9 cellular contexts compared by ENCODE assay signal in genomic region chrX:72105436-72105835, GRCh38. TPM values are rescaled to one million over a fixed set of nuclear protein-coding genes. Genes with fewer than 3 reads are reported as not detected.
A peak's percentile ranks its signal among the peaks of the same experiment; 100 is the strongest.
DNase-seq lines count a peak whose midpoint lies in the region; ATAC-seq and TF ChIP-seq lines count a peak whose summit lies in the region.
"Had no signal": no experiment of that assay in that cellular context is flagged by ENCODE, and none has a peak within 500 bp of the region (broad histone marks: within the 10 kb centered on the region; RNA-seq: fewer than 3 reads in every experiment).

No MANE protein-coding gene starts in this region.

- H3K9me3 Mint-ChIP-seq in activated T-cell treated with anti-CD3 and anti-CD28 coated beads, Interleukin-2, amount 50 U/mL, for 72 hours: no peaks in the 10 kb centered on the region
- H3K9me3 Mint-ChIP-seq in stimulated activated naive B cell treated with anti-CD40 and anti-IgM and Interleukin-4, amounts not matched to agents 10 μg/mL and 1 μg/mL and 100 μg/mL, for 72 hours: no peaks in the 10 kb centered on the region

- H3K4me1 ChIP-seq in suprapubic skin (no peaks in the 10 kb centered on the region), foreskin keratinocyte (no peaks in the 10 kb centered on the region)

- no peak overlapping the region for H3K4me3 ChIP-seq in suprapubic skin

- ATAC-seq in activated T-cell treated with anti-CD3 and anti-CD28 coated beads, Interleukin-2, amount 50 U/mL, for 72 hours (replicated peaks in 1 of 2): peak; percentile 65 to 73
- peak; percentile 42 for ATAC-seq in HG03045 (IDR thresholded peaks at IDR 0.05; ENCODE audit: unreplicated experiment)
- ATAC-seq in stimulated activated naive B cell treated with anti-CD40 and anti-IgM and Interleukin-4, amounts not matched to agents 10 μg/mL and 1 μg/mL and 100 μg/mL, for 72 hours (replicated peaks): peak; percentile 53 to 57
- ATAC-seq in foreskin keratinocyte: no peak
- ATAC-seq: left cardiac atrium had no signal

- no peaks in the 10 kb centered on the region for H3K36me3 ChIP-seq in suprapubic skin

- DNase-seq in activated T-cell treated with anti-CD3 and anti-CD28 coated beads, Interleukin-2, amount 50 U/mL, for 72 hours: peak; percentile 34 to 43
- DNase-seq in activated T-cell treated with anti-CD3 and anti-CD28 coated beads for 4 hours: no peak
- DNase-seq in activated CD4-positive, alpha-beta T cell treated with anti-CD3 and anti-CD28 coated beads for 48 hours: peak; percentile 14
- DNase-seq in stimulated activated naive B cell treated with anti-CD40 and anti-IgM and Interleukin-4, amounts not matched to agents 10 μg/mL and 1 μg/mL and 100 μg/mL, for 72 hours: no peak
- no peak for DNase-seq in DMS153 (lab: John Stamatoyannopoulos, UW)
- no peak for DNase-seq in suprapubic skin (ENCODE audit: low spot score in 2 of 2)
- no peak for DNase-seq in foreskin keratinocyte
- DNase-seq: left cardiac atrium had no signal

- H3K4me3 Mint-ChIP-seq in activated T-cell treated with anti-CD3 and anti-CD28 coated beads, Interleukin-2, amount 50 U/mL, for 72 hours: peak overlapping the region in 1 of 2 donors; percentile 43
- no peak overlapping the region for H3K4me3 Mint-ChIP-seq in stimulated activated naive B cell treated with anti-CD40 and anti-IgM and Interleukin-4, amounts not matched to agents 10 μg/mL and 1 μg/mL and 100 μg/mL, for 72 hours

- peaks cover 69% of the 10 kb centered on the region for H3K27me3 Mint-ChIP-seq in activated T-cell treated with anti-CD3 and anti-CD28 coated beads, Interleukin-2, amount 50 U/mL, for 72 hours (ENCODE audit: low read depth)
- H3K27me3 Mint-ChIP-seq in stimulated activated naive B cell treated with anti-CD40 and anti-IgM and Interleukin-4, amounts not matched to agents 10 μg/mL and 1 μg/mL and 100 μg/mL, for 72 hours: peaks cover 21 to 38% of the 10 kb centered on the region in 2 donors

- no peak for TF ChIP-seq POLR2A in suprapubic skin (IDR thresholded peaks at IDR 0.05)

- TF ChIP-seq CTCF in suprapubic skin (IDR thresholded peaks at IDR 0.05) (no peak), foreskin keratinocyte (conservative IDR thresholded peaks at IDR 0.05) (no peak)

- H3K9me3 ChIP-seq in suprapubic skin: no peaks in the 10 kb centered on the region

- H3K27ac Mint-ChIP-seq in activated T-cell treated with anti-CD3 and anti-CD28 coated beads, Interleukin-2, amount 50 U/mL, for 72 hours: no peak overlapping the region
- no peak overlapping the region for H3K27ac Mint-ChIP-seq in stimulated activated naive B cell treated with anti-CD40 and anti-IgM and Interleukin-4, amounts not matched to agents 10 μg/mL and 1 μg/mL and 100 μg/mL, for 72 hours

- peaks cover 19% of the 10 kb centered on the region for H3K4me1 Mint-ChIP-seq in activated T-cell treated with anti-CD3 and anti-CD28 coated beads, Interleukin-2, amount 50 U/mL, for 72 hours (ENCODE audit: low read depth)
- H3K4me1 Mint-ChIP-seq in stimulated activated naive B cell treated with anti-CD40 and anti-IgM and Interleukin-4, amounts not matched to agents 10 μg/mL and 1 μg/mL and 100 μg/mL, for 72 hours: peaks cover 22 to 24% of the 10 kb centered on the region in 2 donors

- no peaks in the 10 kb centered on the region for H3K36me3 Mint-ChIP-seq in activated T-cell treated with anti-CD3 and anti-CD28 coated beads, Interleukin-2, amount 50 U/mL, for 72 hours (ENCODE audit: insufficient read depth in 2 of 2)
- H3K36me3 Mint-ChIP-seq in stimulated activated naive B cell treated with anti-CD40 and anti-IgM and Interleukin-4, amounts not matched to agents 10 μg/mL and 1 μg/mL and 100 μg/mL, for 72 hours: no peaks in the 10 kb centered on the region

- 77% methylated on average over 6 of the region's 6 CpGs for WGBS in suprapubic skin

- TF ChIP-seq EP300 in suprapubic skin (IDR thresholded peaks at IDR 0.05): no peak

- H3K27me3 ChIP-seq in suprapubic skin: no peaks in the 10 kb centered on the region
- H3K27me3 ChIP-seq in foreskin keratinocyte: no peaks in the 10 kb centered on the region

- H3K27ac ChIP-seq in suprapubic skin (no peak overlapping the region), foreskin keratinocyte (no peak overlapping the region)

RNA-seq across cellular contexts. Expression of gene RTL5, which starts 26.3 kb away (rescaled TPM):
- under 1 TPM; 0.17 to 0.74 TPM for total RNA-seq in activated T-cell treated with anti-CD3 and anti-CD28 coated beads, Interleukin-2, amount 50 U/mL, for 72 hours
- total RNA-seq in suprapubic skin: 1 to 10 TPM; 1.2 to 2.4 (median 1.3) TPM
- total RNA-seq in foreskin keratinocyte: 0.14 TPM in 2 replicates
- 0.14 and 0.15 TPM in 2 replicates for polyA plus RNA-seq in foreskin keratinocyte

Comparison
In these comparisons a context has a peak if more than half of its experiments do, and no peak if none do; other contexts are left out.
1. DNase-seq: peak in activated T-cell treated with anti-CD3 and anti-CD28 coated beads, Interleukin-2, amount 50 U/mL, for 72 hours (2 of 2) and activated CD4-positive, alpha-beta T cell treated with anti-CD3 and anti-CD28 coated beads for 48 hours (single experiment); none in activated T-cell treated with anti-CD3 and anti-CD28 coated beads for 4 hours (single experiment), stimulated activated naive B cell treated with anti-CD40 and anti-IgM and Interleukin-4, amounts not matched to agents 10 μg/mL and 1 μg/mL and 100 μg/mL, for 72 hours (single experiment), DMS153 (single experiment), suprapubic skin (0 of 2) and foreskin keratinocyte (0 of 2).